11 cellular contexts compared by ENCODE assay signal in genomic region chr5:143037071-143037470, GRCh38.
DNase-seq lines count a peak whose midpoint lies in the region; ATAC-seq and TF ChIP-seq lines count a peak whose summit lies in the region.
"Had no signal": no experiment of that assay in that cellular context is flagged by ENCODE, and none has a peak within 500 bp of the region (broad histone marks: within the 10 kb centered on the region; RNA-seq: fewer than 3 reads in every experiment).

No MANE protein-coding gene starts in this region.

- H3K4me3 Mint-ChIP-seq in activated naive CD4-positive, alpha-beta T cell treated with anti-CD3 and anti-CD28 coated beads for 36 hours = no peak overlapping the region
- H3K4me3 Mint-ChIP-seq: neural crest cell had no signal

- H3K9me3 ChIP-seq in body of pancreas = no peaks in the 10 kb centered on the region
- H3K9me3 ChIP-seq: adrenal gland had no signal

- H3K27me3 Mint-ChIP-seq in activated naive CD4-positive, alpha-beta T cell treated with anti-CD3 and anti-CD28 coated beads for 36 hours (ENCODE audit: low read depth) = no peaks in the 10 kb centered on the region

- H3K36me3 ChIP-seq in body of pancreas (replicated peaks in 1 of 2; ENCODE audit: insufficient read depth in 1 of 2, low read depth in 2 of 2) = no peaks in the 10 kb centered on the region
- H3K36me3 ChIP-seq: adrenal gland had no signal

- CTCF ChIA-PET in activated naive CD4-positive, alpha-beta T cell treated with anti-CD3 and anti-CD28 coated beads for 36 hours (lab: Charles Lee) = no interaction called here

- DNase-seq in activated naive CD4-positive, alpha-beta T cell treated with anti-CD3 and anti-CD28 coated beads for 36 hours = peak; percentile 39
- no peak for DNase-seq in activated naive CD4-positive, alpha-beta T cell (lab: John Stamatoyannopoulos, UW)
- DNase-seq in NCI-H1694 (lab: John Stamatoyannopoulos, UW) = peak; percentile 37
- peak; percentile 31 to 74 (median 62) for DNase-seq in body of pancreas
- DNase-seq in renal cortical epithelial cell (ENCODE audit: low read depth) = peak; percentile 55
- no peak for DNase-seq in GM13977 (ENCODE audit: low spot score)
- DNase-seq in NOMO-1 treated with dmso at 0.1 percent for 144 hours (lab: John Stamatoyannopoulos, UW; ENCODE audit: unreplicated experiment) = no peak
- no peak for DNase-seq in mucosa of gallbladder (ENCODE audit: low spot score)
- DNase-seq: adrenal gland, NCI-H1436 treated with DMSO at 0.1 percent for 48 hours had no signal

- H3K36me3 Mint-ChIP-seq in activated naive CD4-positive, alpha-beta T cell treated with anti-CD3 and anti-CD28 coated beads for 36 hours (ENCODE audit: low read depth) = peaks cover 3% of the 10 kb centered on the region

- no peaks in the 10 kb centered on the region for H3K9me3 Mint-ChIP-seq in activated naive CD4-positive, alpha-beta T cell treated with anti-CD3 and anti-CD28 coated beads for 36 hours
- H3K9me3 Mint-ChIP-seq: neural crest cell had no signal

- no peak for TF ChIP-seq CTCF in body of pancreas (IDR thresholded peaks at IDR 0.05)
- TF ChIP-seq CTCF in GM13977 (IDR thresholded peaks at IDR 0.05; ENCODE audit: extremely low read depth, insufficient read depth, missing control alignments) = no peak

- H3K27me3 ChIP-seq in body of pancreas = no peaks in the 10 kb centered on the region
- H3K27me3 ChIP-seq: adrenal gland had no signal

- peak overlapping the region in 2 of 4 donors; percentile 24 to 33 for H3K27ac ChIP-seq in body of pancreas
- H3K27ac ChIP-seq: adrenal gland had no signal

- 49 to 50% methylated on average over 3 of the region's 3 CpGs for WGBS in body of pancreas, 2 donors

- peak overlapping the region; percentile 81 for H3K27ac Mint-ChIP-seq in activated naive CD4-positive, alpha-beta T cell treated with anti-CD3 and anti-CD28 coated beads for 36 hours

- no peak for TF ChIP-seq POLR2A in body of pancreas (IDR thresholded peaks at IDR 0.05)

- peak; percentile 88 for ATAC-seq in body of pancreas

- intact Hi-C loops in activated naive CD4-positive, alpha-beta T cell treated with anti-CD3 and anti-CD28 coated beads for 36 hours (cut with micrococcal nuclease) = loop anchor here (10.0 kb wide), 1 partner anchor 188 kb away; no protein-coding TSS in a partner anchor
- intact Hi-C loops in body of pancreas (cut with DNase I) = no loop called here

- in situ Hi-C loops in GM13977 (cut with MboI; ENCODE audit: low pct_unique_long_range_greater_than_20kb, low sequenced_read_pairs, unreplicated experiment) = no loop called here

- H3K4me3 ChIP-seq in body of pancreas = no peak overlapping the region
- H3K4me3 ChIP-seq: adrenal gland had no signal

- H3K4me1 ChIP-seq in body of pancreas = peaks cover 12% of the 10 kb centered on the region
- H3K4me1 ChIP-seq: adrenal gland had no signal

- H3K4me1 Mint-ChIP-seq in activated naive CD4-positive, alpha-beta T cell treated with anti-CD3 and anti-CD28 coated beads for 36 hours (ENCODE audit: low read depth) = peaks cover 51% of the 10 kb centered on the region
- H3K4me1 Mint-ChIP-seq: neural crest cell had no signal

Comparison
In these comparisons a context has a peak if more than half of its experiments do, and no peak if none do; other contexts are left out.
1. DNase-seq: peak in activated naive CD4-positive, alpha-beta T cell treated with anti-CD3 and anti-CD28 coated beads for 36 hours (single experiment), NCI-H1694 (single experiment), body of pancreas (4 of 4) and renal cortical epithelial cell (single experiment); none in activated naive CD4-positive, alpha-beta T cell (0 of 4), GM13977 (single experiment), NOMO-1 treated with dmso at 0.1 percent for 144 hours (single experiment) and mucosa of gallbladder (single experiment).